ENCODE assay signal across 14 cellular contexts in the genomic region with DNA sequence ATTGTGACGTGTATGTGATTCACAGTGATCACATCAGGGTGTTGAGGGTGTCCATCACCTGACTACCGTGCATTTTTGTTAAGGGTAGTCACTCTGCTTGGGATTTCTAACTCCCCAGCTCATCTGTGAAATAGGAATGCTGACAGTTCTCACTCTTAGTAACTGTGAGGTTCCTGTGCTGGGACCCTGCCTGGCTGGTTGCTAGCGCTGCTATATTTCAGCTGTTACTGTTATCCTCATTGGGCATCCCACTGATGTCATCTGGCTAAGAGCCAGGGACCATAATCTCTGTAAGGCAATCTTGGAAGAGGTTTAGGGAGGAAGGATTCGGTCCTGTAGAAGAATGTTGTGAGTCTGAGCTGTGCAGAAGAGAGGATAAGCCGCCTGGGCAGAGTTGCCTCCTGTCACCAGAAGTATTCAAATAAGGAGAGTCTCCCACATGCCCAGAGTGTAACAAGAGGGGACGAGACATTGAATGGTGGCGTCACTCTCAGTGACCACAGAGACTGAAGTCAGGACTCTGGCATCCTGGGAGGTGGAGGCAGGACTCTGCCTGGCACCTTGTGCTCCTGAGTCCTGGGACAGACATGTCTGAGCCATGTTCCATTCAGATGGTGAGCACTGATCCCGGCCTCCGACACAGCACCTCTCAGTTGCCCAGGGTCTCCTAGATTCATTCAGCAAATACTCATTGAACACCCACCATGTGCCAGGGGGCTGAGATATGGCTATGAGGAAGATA. TPM values are rescaled to one million over a fixed set of nuclear protein-coding genes. Genes with fewer than 3 reads are reported as not detected.
A peak's percentile ranks its signal among the peaks of the same experiment; 100 is the strongest.
DNase-seq lines count a peak whose midpoint lies in the region; ATAC-seq and TF ChIP-seq lines count a peak whose summit lies in the region.
"Had no signal": no experiment of that assay in that cellular context is flagged by ENCODE, and none has a peak within 500 bp of the region (broad histone marks: within the 10 kb centered on the region; RNA-seq: fewer than 3 reads in every experiment).

No MANE protein-coding gene starts in this region.

- TF ChIP-seq CTCF in WERI-Rb-1 (IDR thresholded peaks at IDR 0.05; ENCODE audit: low read depth, low read length): no peak
- TF ChIP-seq CTCF in suprapubic skin (IDR thresholded peaks at IDR 0.05): no peak

- no peak for TF ChIP-seq EP300 in suprapubic skin (IDR thresholded peaks at IDR 0.05)

- no peak for TF ChIP-seq POLR2A in suprapubic skin (IDR thresholded peaks at IDR 0.05)

- H3K27me3 ChIP-seq in WERI-Rb-1 (ENCODE audit: insufficient read depth, low read depth, severe bottlenecking): no peaks in the 10 kb centered on the region
- no peaks in the 10 kb centered on the region for H3K27me3 ChIP-seq in right cardiac atrium (ENCODE audit: control insufficient read depth, insufficient read depth)
- H3K27me3 ChIP-seq in suprapubic skin: no peaks in the 10 kb centered on the region
- H3K27me3 ChIP-seq: pancreas had no signal

- intact Hi-C loops in right cardiac atrium (cut with DNase I): no loop called here

- no peak overlapping the region for H3K27ac ChIP-seq in WERI-Rb-1
- H3K27ac ChIP-seq in right cardiac atrium (ENCODE audit: low read length): no peak overlapping the region
- H3K27ac ChIP-seq in suprapubic skin: peak overlapping the region; percentile 24
- H3K27ac ChIP-seq: 22Rv1, pancreas had no signal

- peaks cover 4% of the 10 kb centered on the region for H3K9me3 ChIP-seq in WERI-Rb-1 (ENCODE audit: severe bottlenecking)
- no peaks in the 10 kb centered on the region for H3K9me3 ChIP-seq in right cardiac atrium (ENCODE audit: control insufficient read depth, low read length)
- no peaks in the 10 kb centered on the region for H3K9me3 ChIP-seq in suprapubic skin
- H3K9me3 ChIP-seq: pancreas had no signal

- H3K36me3 ChIP-seq in WERI-Rb-1 (no peaks in the 10 kb centered on the region), suprapubic skin (no peaks in the 10 kb centered on the region)
- H3K36me3 ChIP-seq: pancreas had no signal

- DNase-seq in DMS 273 (lab: John Stamatoyannopoulos, UW; ENCODE audit: unreplicated experiment) (peak; percentile 48), DMS 273 treated with DMSO at 0.1 percent for 48 hours (lab: John Stamatoyannopoulos, UW) (no peak), WERI-Rb-1 (peak; percentile 37), right cardiac atrium (peak in 2 of 3 donors; percentile 45 to 61), suprapubic skin (ENCODE audit: low spot score in 2 of 2) (no peak)
- DNase-seq in stimulated activated CD4-positive, alpha-beta T cell treated with anti-CD3 and anti-CD28 coated beads, Interleukin-15, amount 100 ng/mL, for 24 hours: no peak
- DNase-seq: activated T-cell treated with anti-CD3 and anti-CD28 coated beads, Interleukin-2, amount 50 U/mL, for 48 hours; KBM-7; NCI-H446 treated with DMSO at 0.1 percent for 48 hours; pancreas had no signal

- peak; percentile 43 to 57 for ATAC-seq in right cardiac atrium
- ATAC-seq in HG03039 (IDR thresholded peaks at IDR 0.05; ENCODE audit: unreplicated experiment): no peak
- ATAC-seq in GM19395 (IDR thresholded peaks at IDR 0.05; ENCODE audit: unreplicated experiment): no peak
- ATAC-seq: pancreas had no signal

- 45% methylated on average over 9 of the region's 9 CpGs for WGBS in right cardiac atrium
- 68% methylated on average over 9 of the region's 9 CpGs for WGBS in suprapubic skin

- H3K4me3 ChIP-seq in WERI-Rb-1 (ENCODE audit: low read depth, low read length): no peak overlapping the region
- no peak overlapping the region for H3K4me3 ChIP-seq in right cardiac atrium (ENCODE audit: low read length)
- no peak overlapping the region for H3K4me3 ChIP-seq in suprapubic skin
- H3K4me3 ChIP-seq: pancreas had no signal

- peaks cover 2% of the 10 kb centered on the region for H3K4me1 ChIP-seq in right cardiac atrium (ENCODE audit: control insufficient read depth, insufficient read depth, low read length)
- peaks cover 17% of the 10 kb centered on the region for H3K4me1 ChIP-seq in suprapubic skin

RNA-seq across cellular contexts. Expression of gene FBLN2, which starts 52.2 kb away (rescaled TPM):
- total RNA-seq in right cardiac atrium (100 to 1,000 TPM; 165 to 323 (median 258) TPM), suprapubic skin (10 to 100 TPM; 25.3 to 93.8 (median 47.6) TPM)
- polyA plus RNA-seq in right cardiac atrium: 124 TPM
- total RNA-seq: T-helper 2 cell treated with Interferon-gamma antibody and Interleukin-4, amounts not matched to agents 100 ng/mL and 5 ng/mL, for 36 hours had no signal

Comparison
In these comparisons a context has a peak if more than half of its experiments do, and no peak if none do; other contexts are left out.
1. DNase-seq: peak in DMS 273 (single experiment), WERI-Rb-1 (single experiment) and right cardiac atrium (2 of 3); none in DMS 273 treated with DMSO at 0.1 percent for 48 hours (single experiment), suprapubic skin (0 of 2) and stimulated activated CD4-positive, alpha-beta T cell treated with anti-CD3 and anti-CD28 coated beads, Interleukin-15, amount 100 ng/mL, for 24 hours (single experiment).
2. ATAC-seq: peak in right cardiac atrium (2 of 2); none in HG03039 (single experiment) and GM19395 (single experiment).